In the genomic region with DNA sequence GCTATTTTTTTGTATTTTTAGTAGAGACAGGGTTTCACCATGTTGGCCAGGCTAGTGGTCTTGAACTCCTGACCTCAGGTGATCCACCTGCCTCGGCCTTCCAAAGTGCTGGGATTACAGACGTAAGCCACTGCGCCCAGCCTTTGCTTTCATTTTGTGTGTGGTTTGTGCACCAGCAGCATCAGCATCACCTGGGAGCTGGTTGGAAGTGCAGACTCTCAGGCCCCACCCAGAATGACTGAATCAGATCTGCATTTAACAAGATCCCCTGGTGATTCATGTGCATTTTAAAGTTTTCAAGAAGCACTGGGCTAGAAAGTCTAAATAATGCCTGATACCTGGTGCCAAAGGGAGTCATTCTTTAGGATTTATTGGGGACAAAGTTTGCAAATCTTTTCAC, we compare ENCODE assay signal across 21 cellular contexts.
DNase-seq lines count a peak whose midpoint lies in the region; ATAC-seq, FAIRE-seq and TF ChIP-seq lines count a peak whose summit lies in the region.
"Had no signal": no experiment of that assay in that cellular context is flagged by ENCODE, and none has a peak within 500 bp of the region (broad histone marks: within the 10 kb centered on the region; RNA-seq: fewer than 3 reads in every experiment).

No MANE protein-coding gene starts in this region.

- H3K36me3 ChIP-seq in H1 (ENCODE audit: control insufficient read depth in 2 of 4, insufficient read depth in 4 of 4, low read length in 3 of 4) (no peaks in the 10 kb centered on the region), mesendoderm (ENCODE audit: control insufficient read depth, insufficient read depth, low read length) (no peaks in the 10 kb centered on the region)
- H3K36me3 ChIP-seq: Peyer's patch had no signal

- CTCF ChIA-PET in activated naive CD4-positive, alpha-beta T cell treated with anti-CD3 and anti-CD28 coated beads, Interleukin-2, amount 10 ng/mL, durations not matched to agents 7 days and 5 days (lab: Charles Lee), result interaction anchor here (0.7 to 1.2 kb wide), 2 partner anchors 9 to 11 kb away, joined by 3 to 7 read pairs; no protein-coding TSS in a partner anchor
- CTCF ChIA-PET in H1 (lab: Charles Lee; ENCODE audit: partially characterized antibody), result interaction anchor here (0.7 to 2.2 kb wide), 7 partner anchors 11 to 564 kb away, joined by 3 to 13 read pairs (median 3); no protein-coding TSS in a partner anchor

- TF ChIP-seq POLR2A in H1 (IDR thresholded peaks at IDR 0.05; ENCODE audit: control extremely low read depth in 1 of 2, low read depth in 2 of 2, low read length in 2 of 2), result no peak

- H2BK5ac ChIP-seq in H1 (ENCODE audit: low read depth, low read length), result no peak overlapping the region
- H2BK5ac ChIP-seq in mesendoderm (ENCODE audit: low read length), result no peak overlapping the region

- H3K9me3 Mint-ChIP-seq in activated naive CD4-positive, alpha-beta T cell treated with anti-CD3 and anti-CD28 coated beads, Interleukin-2, amount 10 ng/mL, durations not matched to agents 7 days and 5 days, result no peaks in the 10 kb centered on the region

- no peak overlapping the region for H4K91ac ChIP-seq in H1 (replicated peaks; ENCODE audit: insufficient read length, low read length)

- H2BK15ac ChIP-seq in H1 (ENCODE audit: low read length) (no peak overlapping the region), mesendoderm (replicated peaks; ENCODE audit: low read depth) (no peak overlapping the region)

- H2AK5ac ChIP-seq in H1 (ENCODE audit: low read depth, low read length) (no peak overlapping the region), mesendoderm (ENCODE audit: low read length) (no peak overlapping the region)

- TF ChIP-seq EP300 in H1 (IDR thresholded peaks at IDR 0.05; ENCODE audit: borderline replicate concordance in 1 of 2, low read depth in 2 of 2, low read length in 2 of 2), result no peak

- H3K79me2 ChIP-seq in H1 (ENCODE audit: control insufficient read depth in 1 of 2, insufficient read depth in 2 of 2, low read length in 2 of 2) (no peaks in the 10 kb centered on the region), mesendoderm (ENCODE audit: control insufficient read depth, insufficient read depth, low read length) (no peaks in the 10 kb centered on the region)

- H3K4me3 ChIP-seq in H1 (ENCODE audit: extremely low read depth in 1 of 4, insufficient read depth in 2 of 4, low read depth in 3 of 4, low read length in 4 of 4) (no peak overlapping the region; a peak in 1 of 8 replicates), mesendoderm (ENCODE audit: low read length) (no peak overlapping the region)
- H3K4me3 ChIP-seq: Peyer's patch had no signal

- H3K79me1 ChIP-seq in H1 (ENCODE audit: low read depth, low read length) (no peaks in the 10 kb centered on the region), mesendoderm (ENCODE audit: low read length) (no peaks in the 10 kb centered on the region)

- H3K18ac ChIP-seq in H1 (ENCODE audit: extremely low read depth, low read length), result no peak overlapping the region
- no peak overlapping the region for H3K18ac ChIP-seq in mesendoderm (ENCODE audit: low read length)

- H3K4me1 Mint-ChIP-seq in activated naive CD4-positive, alpha-beta T cell treated with anti-CD3 and anti-CD28 coated beads, Interleukin-2, amount 10 ng/mL, durations not matched to agents 7 days and 5 days, result peaks cover 8% of the 10 kb centered on the region

- H2BK120ac ChIP-seq in H1 (replicated peaks; ENCODE audit: low read depth, low read length), result no peak overlapping the region
- no peak overlapping the region for H2BK120ac ChIP-seq in mesendoderm (ENCODE audit: low read depth, low read length)

- 57% methylated on average over 3 of the region's 3 CpGs; no CpG with 5 or more reads in 1 of the 2 experiments for WGBS in H1 (ENCODE audit: extremely low coverage in 1 of 2, insufficient coverage in 1 of 2, insufficient read length in 1 of 2, insufficient replicate concordance in 2 of 2, low coverage in 1 of 2, low lambda C conversion rate in 2 of 2, missing lambda C conversion rate in 1 of 2), 2 experiments
- no CpG with 5 or more reads among the region's 3 CpGs for WGBS in mesendoderm (ENCODE audit: extremely low coverage, insufficient coverage, low lambda C conversion rate)

- TF ChIP-seq RAD21 in H1 (IDR thresholded peaks at IDR 0.05 in 1 of 2, conservative IDR thresholded peaks at IDR 0.05 in 1 of 2; ENCODE audit: low read depth in 2 of 2, low read length in 2 of 2), result 0 out of 4 replicates have a peak, but pooled peaks of 1 of the 2 experiments have one; percentile 1

- H2BK12ac ChIP-seq in H1 (ENCODE audit: low read depth, low read length), result no peak overlapping the region

- TF ChIP-seq CTCF in H1 (IDR thresholded peaks at IDR 0.05; ENCODE audit: control extremely low read depth in 1 of 3, insufficient read depth in 1 of 3, low read depth in 1 of 3, low read length in 3 of 3), result no peak

- peaks cover 28% of the 10 kb centered on the region for H3K27me3 Mint-ChIP-seq in activated naive CD4-positive, alpha-beta T cell treated with anti-CD3 and anti-CD28 coated beads, Interleukin-2, amount 10 ng/mL, durations not matched to agents 7 days and 5 days

- H2AFZ ChIP-seq in H1 (ENCODE audit: low read length), result no peak overlapping the region

- H3K4ac ChIP-seq in H1 (replicated peaks; ENCODE audit: insufficient read length, low read depth, low read length) (no peak overlapping the region), mesendoderm (ENCODE audit: low read depth, low read length) (no peak overlapping the region)

- H3K9me3 ChIP-seq in H1 (ENCODE audit: insufficient read depth in 2 of 2, low read depth in 1 of 2, low read length in 1 of 2), result no peaks in the 10 kb centered on the region
- H3K9me3 ChIP-seq: Peyer's patch had no signal

- H3K9ac ChIP-seq in H1 (replicated peaks in 1 of 4; ENCODE audit: extremely low read depth in 1 of 4, low read depth in 3 of 4, low read length in 3 of 4) (no peak overlapping the region), mesendoderm (ENCODE audit: low read length) (no peak overlapping the region)

- POLR2A ChIA-PET in H1 (lab: Charles Lee; ENCODE audit: partially characterized antibody), result no interaction called here

- no peak overlapping the region for H3K4me3 Mint-ChIP-seq in activated naive CD4-positive, alpha-beta T cell treated with anti-CD3 and anti-CD28 coated beads, Interleukin-2, amount 10 ng/mL, durations not matched to agents 7 days and 5 days

- H3K4me1 ChIP-seq in H1 (replicated peaks in 1 of 4; ENCODE audit: control insufficient read depth in 3 of 4, insufficient read depth in 4 of 4, low read length in 3 of 4), result no peaks in the 10 kb centered on the region; a peak in 2 of 7 replicates
- H3K4me1 ChIP-seq in mesendoderm (ENCODE audit: control insufficient read depth, low read depth, low read length), result no peaks in the 10 kb centered on the region
- H3K4me1 ChIP-seq: Peyer's patch had no signal

- no peak for ATAC-seq in Right ventricle myocardium inferior
- ATAC-seq: SK-N-SH treated with all-trans-retinoic acid at 6 μM for 48 hours had no signal

- no peaks in the 10 kb centered on the region for H3K27me3 ChIP-seq in H1 (replicated peaks in 1 of 4; ENCODE audit: control insufficient read depth in 3 of 4, extremely low read depth in 1 of 4, insufficient read depth in 3 of 4, low read length in 3 of 4)
- no peaks in the 10 kb centered on the region for H3K27me3 ChIP-seq in mesendoderm (ENCODE audit: insufficient read depth, low read length, poor library complexity)
- H3K27me3 ChIP-seq: Peyer's patch had no signal

- H3K23ac ChIP-seq in H1 (ENCODE audit: insufficient read length), result no peak overlapping the region
- H3K23ac ChIP-seq in mesendoderm (ENCODE audit: low read length), result no peak overlapping the region

- no peaks in the 10 kb centered on the region for H3K23me2 ChIP-seq in H1 (ENCODE audit: low read depth, low read length)

- FAIRE-seq in H1 (lab: Jason Lieb, UNC), result peak; percentile 65
- FAIRE-seq: GM12892 had no signal

- intact Hi-C loops in Right ventricle myocardium inferior (cut with DNase I), result no loop called here

- H4K5ac ChIP-seq in H1 (ENCODE audit: insufficient read length, low read depth, low read length) (no peak overlapping the region), mesendoderm (ENCODE audit: low read length) (no peak overlapping the region)

- H3K27ac ChIP-seq in H1 (ENCODE audit: low read depth, low read length) (no peak overlapping the region), mesendoderm (ENCODE audit: low read depth, low read length) (no peak overlapping the region)
- H3K27ac ChIP-seq: HL-60, Peyer's patch had no signal

- no peaks in the 10 kb centered on the region for H3K36me3 Mint-ChIP-seq in activated naive CD4-positive, alpha-beta T cell treated with anti-CD3 and anti-CD28 coated beads, Interleukin-2, amount 10 ng/mL, durations not matched to agents 7 days and 5 days

- no peak overlapping the region for H3K4me2 ChIP-seq in H1 (ENCODE audit: insufficient read depth in 1 of 2, low read depth in 2 of 2, low read length in 2 of 2)
- no peak overlapping the region for H3K4me2 ChIP-seq in mesendoderm (ENCODE audit: low read length)

- H2BK20ac ChIP-seq in H1 (ENCODE audit: low read length), result no peak overlapping the region

- H3K56ac ChIP-seq in H1 (replicated peaks; ENCODE audit: insufficient read length, low read depth, low read length) (no peak overlapping the region), mesendoderm (ENCODE audit: low read length) (no peak overlapping the region)

- H3K27ac Mint-ChIP-seq in activated naive CD4-positive, alpha-beta T cell treated with anti-CD3 and anti-CD28 coated beads, Interleukin-2, amount 10 ng/mL, durations not matched to agents 7 days and 5 days, result no peak overlapping the region

- H4K20me1 ChIP-seq in H1 (replicated peaks in 1 of 2; ENCODE audit: control insufficient read depth in 1 of 2, insufficient read depth in 2 of 2, low read length in 2 of 2), result no peaks in the 10 kb centered on the region

- no peak overlapping the region for H3K14ac ChIP-seq in H1 (ENCODE audit: insufficient read length)

- peak; percentile 30 for DNase-seq in activated naive CD4-positive, alpha-beta T cell treated with anti-CD3 and anti-CD28 coated beads, Interleukin-2, amount 10 ng/mL, durations not matched to agents 7 days and 5 days
- no peak for DNase-seq in activated naive CD4-positive, alpha-beta T cell (lab: John Stamatoyannopoulos, UW)
- DNase-seq in NCI-H226, result peak; percentile 67
- DNase-seq in H1 (ENCODE audit: low read depth in 1 of 2, low spot score in 2 of 2), result no peak
- peak; percentile 32 for DNase-seq in mesendoderm
- DNase-seq in HT-29 (ENCODE audit: low spot score), result no peak
- no peak for DNase-seq in activated CD8-positive, alpha-beta memory T cell treated with anti-CD3 and anti-CD28 coated beads for 24 hours
- DNase-seq in Right ventricle myocardium inferior (ENCODE audit: missing footprints), result no peak
- DNase-seq: C1 segment of cervical spinal cord, DMS 273 treated with DMSO at 0.1 percent for 48 hours, HCEC 1CT, NCI-H1048, NCI-H146, NCI-H2081 treated with DMSO at 0.1 percent for 48 hours, NCI-H510A treated with DMSO at 0.1 percent for 48 hours, NCI-H82, Peyer's patch, SHP77 treated with DMSO at 0.1 percent for 48 hours had no signal

- no peak overlapping the region for H4K8ac ChIP-seq in H1 (ENCODE audit: extremely low read depth, insufficient read depth, low read length)
- no peak overlapping the region for H4K8ac ChIP-seq in mesendoderm (ENCODE audit: low read depth, low read length)

TF ChIP-seq in H1, 55 proteins besides CTCF, POLR2A, EP300 and RAD21 (continues in another document):
- no peak for TF ChIP-seq CREB1 (IDR thresholded peaks at IDR 0.05)
- TF ChIP-seq EGR1 (IDR thresholded peaks at IDR 0.05; ENCODE audit: borderline replicate concordance, low read depth, low read length), result no peak
- TF ChIP-seq TBP (IDR thresholded peaks at IDR 0.05; ENCODE audit: low read depth, low read length), result no peak

Comparison
In these comparisons a context has a peak if more than half of its experiments do, and no peak if none do; other contexts are left out.
1. DNase-seq: peak in activated naive CD4-positive, alpha-beta T cell treated with anti-CD3 and anti-CD28 coated beads, Interleukin-2, amount 10 ng/mL, durations not matched to agents 7 days and 5 days (single experiment), NCI-H226 (single experiment) and mesendoderm (single experiment); none in activated naive CD4-positive, alpha-beta T cell (0 of 4), H1 (0 of 2), HT-29 (single experiment), activated CD8-positive, alpha-beta memory T cell treated with anti-CD3 and anti-CD28 coated beads for 24 hours (single experiment) and Right ventricle myocardium inferior (single experiment).